8 cellular contexts compared by ENCODE assay signal in genomic region chr4:139453371-139454110, GRCh38. TPM values are rescaled to one million over a fixed set of nuclear protein-coding genes. Genes with fewer than 3 reads are reported as not detected.
DNase-seq lines count a peak whose midpoint lies in the region; ATAC-seq and TF ChIP-seq lines count a peak whose summit lies in the region.

No MANE protein-coding gene starts in this region.

- H3K9me3 ChIP-seq in ovary (no peaks in the 10 kb centered on the region), thyroid gland (no peaks in the 10 kb centered on the region)

- no peaks in the 10 kb centered on the region for H3K36me3 ChIP-seq in ovary
- no peaks in the 10 kb centered on the region for H3K36me3 ChIP-seq in thyroid gland

- peak; percentile 82 for DNase-seq in NCI-H1105 treated with DMSO at 0.1 percent for 48 hours (lab: John Stamatoyannopoulos, UW)
- peak; percentile 96 for DNase-seq in SKM-1 treated with dmso at 0.1 percent for 144 hours (lab: John Stamatoyannopoulos, UW; ENCODE audit: unreplicated experiment)
- peak; percentile 92 for DNase-seq in activated naive CD8-positive, alpha-beta T cell treated with anti-CD3 and anti-CD28 coated beads, Interleukin-2, amount 50 U/mL, for 16 hours (ENCODE audit: low read depth, low spot score)
- DNase-seq in Right ventricle myocardium inferior (ENCODE audit: missing footprints) = peak; percentile 99
- DNase-seq in ovary = peak; percentile 97 to 99 (median 98)
- DNase-seq in thyroid gland = peak; percentile 98 to 99

- peak; percentile 18 for TF ChIP-seq CTCF in GM12874 (IDR thresholded peaks at IDR 0.05; ENCODE audit: insufficient read depth, low read depth, low read length)
- TF ChIP-seq CTCF in ovary (IDR thresholded peaks at IDR 0.05) = no peak
- peak in 1 of 6 experiments; percentile 15 for TF ChIP-seq CTCF in thyroid gland (IDR thresholded peaks at IDR 0.05)

- peak; percentile 90 for ATAC-seq in HG02759 (IDR thresholded peaks at IDR 0.05; ENCODE audit: unreplicated experiment)
- ATAC-seq in Right ventricle myocardium inferior = peak; percentile 98

- no peak for TF ChIP-seq EP300 in ovary (IDR thresholded peaks at IDR 0.05)

- 0 to 1% (median 1%) methylated on average over 48 to 76 of the region's 76 CpGs for WGBS in ovary, 3 donors
- 0 to 1% methylated on average over 5 to 36 of the region's 76 CpGs for WGBS in thyroid gland, 2 donors

- peak overlapping the region; percentile 94 to 95 for H3K27ac ChIP-seq in ovary
- peak overlapping the region; percentile 91 to 98 (median 93) for H3K27ac ChIP-seq in thyroid gland

- peak; percentile 75 for TF ChIP-seq POLR2A in ovary (IDR thresholded peaks at IDR 0.05)
- TF ChIP-seq POLR2A in thyroid gland (IDR thresholded peaks at IDR 0.05) = peak in 1 of 2 donors; percentile 92

- H3K4me1 ChIP-seq in ovary (ENCODE audit: insufficient read depth) (peaks cover 7% of the 10 kb centered on the region), thyroid gland (peaks cover 35 to 44% of the 10 kb centered on the region in 2 donors)

- no peaks in the 10 kb centered on the region for H3K27me3 ChIP-seq in ovary
- H3K27me3 ChIP-seq in thyroid gland = no peaks in the 10 kb centered on the region

- intact Hi-C loops in Right ventricle myocardium inferior (cut with DNase I) = loop anchor here (5.0 kb wide), 2 partner anchors 36 to 104 kb away; partner anchors contain the start of gene SETD7
- intact Hi-C loops in ovary (cut with DNase I) = loop anchor here in 1 of 4 donors (5.0 to 10.0 kb wide), 2 partner anchors 149 to 276 kb away; partner anchors contain the start of genes ELF2, NAA15 and NDUFC1
- intact Hi-C loops in thyroid gland (cut with DNase I) = loop anchor here (10.0 kb wide), 1 partner anchor 101 kb away; the partner anchor contains the start of gene SETD7

- H3K4me3 ChIP-seq in ovary (peak overlapping the region; percentile 94), thyroid gland (replicated peaks in 1 of 3) (peak overlapping the region; percentile 33 to 86 (median 67))

RNA-seq across cellular contexts. Expression of gene RAB33B, which starts 0.4 kb away (rescaled TPM):
- total RNA-seq in Right ventricle myocardium inferior (6.4 TPM), ovary (10 to 100 TPM in 5 of 7 donors, 1 to 10 TPM in 2; 9.4 to 15.0 (median 12.8) TPM), thyroid gland (10 to 100 TPM in 3 of 4 donors, 1 to 10 TPM in 1; 7.9 to 13.6 (median 12.0) TPM)
- polyA plus RNA-seq in ovary = 1 to 10 TPM; 6.8 to 6.9 TPM

Comparison
In these comparisons a context has a peak if more than half of its experiments do, and no peak if none do; other contexts are left out.
1. Peak in every context shown above with its lines: DNase-seq, ATAC-seq, H3K4me3 ChIP-seq and H3K27ac ChIP-seq.